1 cellular context compared by ENCODE assay signal in genomic region chr19:10061717-10062310, GRCh38.
TF ChIP-seq lines count a peak whose summit lies in the region.

No MANE protein-coding gene starts in this region.

TF ChIP-seq in H1, 55 proteins besides CTCF, POLR2A, EP300 and RAD21:
- TF ChIP-seq BCL11A (IDR thresholded peaks at IDR 0.05; ENCODE audit: low read depth in 2 of 2, low read length in 2 of 2) (no peak), SIN3A (conservative IDR thresholded peaks at IDR 0.05 in 1 of 2, IDR thresholded peaks at IDR 0.05 in 1 of 2; ENCODE audit: low read depth in 1 of 2, low read length in 2 of 2) (peak; percentile 50 to 68; a peak in 1 of 4 replicates)
